8 cellular contexts compared by ENCODE assay signal in the genomic region with DNA sequence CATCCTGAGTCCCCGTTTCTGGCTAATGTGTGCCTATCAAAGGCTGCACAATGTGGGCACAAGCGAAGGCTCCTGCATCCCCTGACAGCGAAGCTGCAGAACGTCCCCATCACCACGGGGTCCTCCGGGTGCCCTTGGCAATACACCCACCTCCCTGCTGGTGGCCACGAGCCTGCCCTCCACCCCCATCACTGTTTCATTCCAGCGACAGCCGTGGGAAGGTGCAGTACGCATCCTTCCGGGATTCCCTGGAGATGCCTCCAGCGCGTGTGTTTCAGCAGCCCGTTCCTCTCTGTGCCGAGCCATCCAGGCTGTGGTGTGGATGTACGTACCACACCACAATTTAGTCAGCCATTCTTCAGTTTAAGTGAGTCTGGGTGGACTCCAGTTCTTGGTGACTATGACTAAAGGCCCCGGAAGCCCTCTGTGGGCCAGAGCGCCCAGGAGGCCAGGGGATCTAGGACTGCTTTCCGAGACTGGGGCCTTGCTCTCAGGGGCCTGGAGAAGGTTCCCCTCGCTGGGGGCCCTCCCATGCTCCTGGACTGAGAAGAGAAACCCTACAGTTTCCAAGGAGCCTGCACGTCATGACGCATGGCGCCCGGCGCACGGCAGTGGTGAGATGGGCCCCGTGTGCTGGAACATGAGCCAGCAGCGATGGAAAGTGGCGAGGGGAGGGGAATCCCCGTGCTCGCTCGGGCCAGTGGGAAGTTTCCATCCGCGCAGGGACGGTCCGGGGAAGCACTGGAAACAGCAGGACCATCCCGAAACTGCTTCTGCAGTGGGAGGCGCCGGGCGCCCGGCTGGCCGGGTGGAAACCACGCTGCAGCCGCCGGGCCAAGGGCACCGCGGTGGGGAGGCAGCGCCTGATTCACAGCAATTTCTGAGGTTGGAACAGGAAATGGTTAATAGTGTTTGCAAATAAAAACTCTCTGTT. TPM values are rescaled to one million over a fixed set of nuclear protein-coding genes. Genes with fewer than 3 reads are reported as not detected.
DNase-seq lines count a peak whose midpoint lies in the region; ATAC-seq and TF ChIP-seq lines count a peak whose summit lies in the region.

No MANE protein-coding gene starts in this region.

- H3K27ac Mint-ChIP-seq in activated naive CD4-positive, alpha-beta T cell treated with anti-CD3 and anti-CD28 coated beads, Interleukin-2, amount 10 ng/mL, durations not matched to agents 7 days and 5 days, result peak overlapping the region; percentile 43

- H3K9me2 ChIP-seq in Loucy (replicated peaks; ENCODE audit: low read depth, low read length), result no peaks in the 10 kb centered on the region

- peak; percentile 63 for DNase-seq in activated naive CD4-positive, alpha-beta T cell treated with anti-CD3 and anti-CD28 coated beads, Interleukin-2, amount 10 ng/mL, durations not matched to agents 7 days and 5 days
- DNase-seq in ovary (peak; percentile 65 to 81 (median 73)), lower leg skin (ENCODE audit: low spot score in 2 of 2) (no peak)

- H3K27me3 Mint-ChIP-seq in activated naive CD4-positive, alpha-beta T cell treated with anti-CD3 and anti-CD28 coated beads, Interleukin-2, amount 10 ng/mL, durations not matched to agents 7 days and 5 days, result peaks cover 71% of the 10 kb centered on the region

- H3K36me3 ChIP-seq in BLaER1 (no peaks in the 10 kb centered on the region), Loucy (ENCODE audit: insufficient read depth, low read length) (no peaks in the 10 kb centered on the region), ovary (no peaks in the 10 kb centered on the region)

- H2AFZ ChIP-seq in Loucy (ENCODE audit: low read length), result no peak overlapping the region

- H3K27me3 ChIP-seq in BLaER1 (peaks cover 16% of the 10 kb centered on the region), Loucy (ENCODE audit: insufficient read depth, low read length, poor library complexity, severe bottlenecking) (no peaks in the 10 kb centered on the region), ovary (peaks cover 3% of the 10 kb centered on the region)

- H3K9ac ChIP-seq in BLaER1, result peak overlapping the region; percentile 66; the same call in 1 of the 2 replicates
- H3K9ac ChIP-seq in Loucy (ENCODE audit: low read depth, low read length, poor library complexity, severe bottlenecking), result peak overlapping the region; percentile 15

- H3K4me3 ChIP-seq in BLaER1 (peak overlapping the region; percentile 38; the same call in 1 of the 2 replicates), Loucy (ENCODE audit: low read length, poor library complexity, severe bottlenecking) (peak overlapping the region; percentile 49), ovary (no peak overlapping the region), lower leg skin (ENCODE audit: low read depth, poor library complexity, severe bottlenecking) (no peak overlapping the region)

- ATAC-seq in GM21367 (IDR thresholded peaks at IDR 0.05; ENCODE audit: unreplicated experiment), result no peak
- no peak for ATAC-seq in GM19023 (IDR thresholded peaks at IDR 0.05; ENCODE audit: unreplicated experiment)
- no peak for ATAC-seq in GM21515 (IDR thresholded peaks at IDR 0.05; ENCODE audit: unreplicated experiment)

- peak overlapping the region; percentile 41 for H3K4me3 Mint-ChIP-seq in activated naive CD4-positive, alpha-beta T cell treated with anti-CD3 and anti-CD28 coated beads, Interleukin-2, amount 10 ng/mL, durations not matched to agents 7 days and 5 days

- H4K20me1 ChIP-seq in BLaER1 (no peaks in the 10 kb centered on the region), Loucy (ENCODE audit: insufficient read depth, low read length, poor library complexity, severe bottlenecking) (no peaks in the 10 kb centered on the region)

- no peaks in the 10 kb centered on the region; the same call in 1 of the 2 replicates for H3F3A ChIP-seq in Loucy (ENCODE audit: low read depth)

- H3K4me1 ChIP-seq in BLaER1 (peaks cover 95% of the 10 kb centered on the region), Loucy (ENCODE audit: insufficient read depth, low read length, poor library complexity, severe bottlenecking) (peaks cover 63% of the 10 kb centered on the region), ovary (ENCODE audit: insufficient read depth) (peaks cover 20% of the 10 kb centered on the region)

- intact Hi-C loops in ovary (cut with DNase I), result no loop called here
- intact Hi-C loops in lower leg skin (cut with DNase I; ENCODE audit: low total_unique reads), result no loop called here

- CTCF ChIA-PET in activated naive CD4-positive, alpha-beta T cell treated with anti-CD3 and anti-CD28 coated beads, Interleukin-2, amount 10 ng/mL, durations not matched to agents 7 days and 5 days (lab: Charles Lee), result no interaction called here

- H3K9me3 ChIP-seq in BLaER1, result no peaks in the 10 kb centered on the region
- no peaks in the 10 kb centered on the region for H3K9me3 ChIP-seq in Loucy (ENCODE audit: insufficient read depth, low read depth, low read length)
- no peaks in the 10 kb centered on the region for H3K9me3 ChIP-seq in ovary

- TF ChIP-seq EP300 in ovary (IDR thresholded peaks at IDR 0.05), result no peak

- peaks cover 8% of the 10 kb centered on the region for H3K9me3 Mint-ChIP-seq in activated naive CD4-positive, alpha-beta T cell treated with anti-CD3 and anti-CD28 coated beads, Interleukin-2, amount 10 ng/mL, durations not matched to agents 7 days and 5 days

- peaks cover 58% of the 10 kb centered on the region for H3K4me1 Mint-ChIP-seq in activated naive CD4-positive, alpha-beta T cell treated with anti-CD3 and anti-CD28 coated beads, Interleukin-2, amount 10 ng/mL, durations not matched to agents 7 days and 5 days

- peak overlapping the region; percentile 60 for H3K27ac ChIP-seq in BLaER1
- H3K27ac ChIP-seq in ovary, result peak overlapping the region in 1 of 2 donors; percentile 50

- TF ChIP-seq POLR2A in ovary (IDR thresholded peaks at IDR 0.05) (peak; percentile 10), lower leg skin (IDR thresholded peaks at IDR 0.05) (no peak)

- WGBS in ovary, 3 donors, result 32 to 41% (median 39%) methylated on average over 48 of the region's 48 CpGs
- WGBS in lower leg skin, 2 donors, result 46 to 63% methylated on average over 42 to 45 of the region's 48 CpGs

- peaks cover 4% of the 10 kb centered on the region for H3K36me3 Mint-ChIP-seq in activated naive CD4-positive, alpha-beta T cell treated with anti-CD3 and anti-CD28 coated beads, Interleukin-2, amount 10 ng/mL, durations not matched to agents 7 days and 5 days

- H3K4me2 ChIP-seq in BLaER1 (peak overlapping the region; percentile 100), Loucy (ENCODE audit: low read depth, low read length, poor library complexity, severe bottlenecking) (peak overlapping the region; percentile 66)

- no peak for TF ChIP-seq CTCF in Loucy (conservative IDR thresholded peaks at IDR 0.05; ENCODE audit: low read length)
- no peak for TF ChIP-seq CTCF in ovary (IDR thresholded peaks at IDR 0.05)
- TF ChIP-seq CTCF in lower leg skin (IDR thresholded peaks at IDR 0.05), result no peak

- H3K79me2 ChIP-seq in Loucy (ENCODE audit: insufficient read depth, low read length), result no peaks in the 10 kb centered on the region

RNA-seq across cellular contexts. Expression of gene PDCD1, which starts 4.6 kb away (rescaled TPM):
- total RNA-seq in ovary (under 1 TPM in 6 of 7 donors, not detected in 1; 0.13 to 0.57 (median 0.29) TPM), lower leg skin (1 to 10 TPM in 1 of 4 donors, under 1 TPM in 2, not detected in 1; 0.42 to 1.3 (median 0.86) TPM)
- polyA plus RNA-seq in ovary, result under 1 TPM in 1 of 2 donors, not detected in 1; 0.17 TPM

RNA-seq across cellular contexts. Expression of gene RTP5, which starts 6.2 kb away (rescaled TPM):
- under 1 TPM in 1 of 7 donors, not detected in 6; 0.10 TPM for total RNA-seq in ovary
- polyA plus RNA-seq in ovary, result not detected
- under 1 TPM in 2 of 4 donors, not detected in 2; 0.10 to 0.23 TPM for total RNA-seq in lower leg skin

RNA-seq across cellular contexts. Expression of gene NEU4, which starts 54.3 kb away (rescaled TPM):
- total RNA-seq in ovary (1 to 10 TPM in 3 of 7 donors, under 1 TPM in 3, not detected in 1; 0.68 to 7.2 (median 0.96) TPM), lower leg skin (under 1 TPM in 1 of 4 donors, not detected in 3; 0.15 TPM)
- polyA plus RNA-seq in ovary, result under 1 TPM in 1 of 2 donors, not detected in 1; 0.23 TPM

Comparison
In these comparisons a context has a peak if more than half of its experiments do, and no peak if none do; other contexts are left out.
1. H3K4me3 ChIP-seq: peak in BLaER1 (single experiment) and Loucy (single experiment); none in ovary (single experiment) and lower leg skin (single experiment).
2. DNase-seq: peak in activated naive CD4-positive, alpha-beta T cell treated with anti-CD3 and anti-CD28 coated beads, Interleukin-2, amount 10 ng/mL, durations not matched to agents 7 days and 5 days (single experiment) and ovary (5 of 5); none in lower leg skin (0 of 2).